ENCODE assay signal across 1 cellular context in genomic region chr10:103917326-103918052, GRCh38.
TF ChIP-seq lines count a peak whose summit lies in the region.

No MANE protein-coding gene starts in this region.

TF ChIP-seq in K562, 482 proteins besides CTCF, POLR2A, EP300 and RAD21 (continued from another document and continues in another):
- TF ChIP-seq, protein P1, sequence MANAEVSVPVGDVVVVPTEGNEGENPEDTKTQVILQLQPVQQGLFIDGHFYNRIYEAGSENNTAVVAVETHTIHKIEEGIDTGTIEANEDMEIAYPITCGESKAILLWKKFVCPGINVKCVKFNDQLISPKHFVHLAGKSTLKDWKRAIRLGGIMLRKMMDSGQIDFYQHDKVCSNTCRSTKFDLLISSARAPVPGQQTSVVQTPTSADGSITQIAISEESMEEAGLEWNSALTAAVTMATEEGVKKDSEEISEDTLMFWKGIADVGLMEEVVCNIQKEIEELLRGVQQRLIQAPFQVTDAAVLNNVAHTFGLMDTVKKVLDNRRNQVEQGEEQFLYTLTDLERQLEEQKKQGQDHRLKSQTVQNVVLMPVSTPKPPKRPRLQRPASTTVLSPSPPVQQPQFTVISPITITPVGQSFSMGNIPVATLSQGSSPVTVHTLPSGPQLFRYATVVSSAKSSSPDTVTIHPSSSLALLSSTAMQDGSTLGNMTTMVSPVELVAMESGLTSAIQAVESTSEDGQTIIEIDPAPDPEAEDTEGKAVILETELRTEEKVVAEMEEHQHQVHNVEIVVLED (CRISPR knock-in tag; IDR thresholded peaks at IDR 0.05), result 0 out of 2 replicates have a peak, but pooled peaks have one; percentile 21
- no peak for TF ChIP-seq PATZ1 (CRISPR knock-in tag; IDR thresholded peaks at IDR 0.05; ENCODE audit: borderline replicate concordance)
- TF ChIP-seq NFE2 (IDR thresholded peaks at IDR 0.05; ENCODE audit: low read depth), result no peak
- TF ChIP-seq SRF (CRISPR knock-in tag; IDR thresholded peaks at IDR 0.05), result no peak
- no peak for TF ChIP-seq ZNF133 (CRISPR knock-in tag; IDR thresholded peaks at IDR 0.05)
- no peak for TF ChIP-seq ATF3 (IDR thresholded peaks at IDR 0.05)
- TF ChIP-seq ATF3 (CRISPR knock-in tag; conservative IDR thresholded peaks at IDR 0.05), result no peak
- TF ChIP-seq NUFIP1 (IDR thresholded peaks at IDR 0.05; ENCODE audit: partially characterized antibody), result no peak
- no peak for TF ChIP-seq MCM2 (IDR thresholded peaks at IDR 0.05; ENCODE audit: low read depth)
- no peak for TF ChIP-seq SMARCA5 (IDR thresholded peaks at IDR 0.05)
- TF ChIP-seq, protein P2, sequence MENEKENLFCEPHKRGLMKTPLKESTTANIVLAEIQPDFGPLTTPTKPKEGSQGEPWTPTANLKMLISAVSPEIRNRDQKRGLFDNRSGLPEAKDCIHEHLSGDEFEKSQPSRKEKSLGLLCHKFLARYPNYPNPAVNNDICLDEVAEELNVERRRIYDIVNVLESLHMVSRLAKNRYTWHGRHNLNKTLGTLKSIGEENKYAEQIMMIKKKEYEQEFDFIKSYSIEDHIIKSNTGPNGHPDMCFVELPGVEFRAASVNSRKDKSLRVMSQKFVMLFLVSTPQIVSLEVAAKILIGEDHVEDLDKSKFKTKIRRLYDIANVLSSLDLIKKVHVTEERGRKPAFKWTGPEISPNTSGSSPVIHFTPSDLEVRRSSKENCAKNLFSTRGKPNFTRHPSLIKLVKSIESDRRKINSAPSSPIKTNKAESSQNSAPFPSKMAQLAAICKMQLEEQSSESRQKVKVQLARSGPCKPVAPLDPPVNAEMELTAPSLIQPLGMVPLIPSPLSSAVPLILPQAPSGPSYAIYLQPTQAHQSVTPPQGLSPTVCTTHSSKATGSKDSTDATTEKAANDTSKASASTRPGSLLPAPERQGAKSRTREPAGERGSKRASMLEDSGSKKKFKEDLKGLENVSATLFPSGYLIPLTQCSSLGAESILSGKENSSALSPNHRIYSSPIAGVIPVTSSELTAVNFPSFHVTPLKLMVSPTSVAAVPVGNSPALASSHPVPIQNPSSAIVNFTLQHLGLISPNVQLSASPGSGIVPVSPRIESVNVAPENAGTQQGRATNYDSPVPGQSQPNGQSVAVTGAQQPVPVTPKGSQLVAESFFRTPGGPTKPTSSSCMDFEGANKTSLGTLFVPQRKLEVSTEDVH (IDR thresholded peaks at IDR 0.05; ENCODE audit: low read depth, partially characterized antibody), result no peak
- peak; percentile 43 for TF ChIP-seq MGA (IDR thresholded peaks at IDR 0.05)
- TF ChIP-seq ETS1 (conservative IDR thresholded peaks at IDR 0.05; ENCODE audit: control insufficient read depth, low read depth, low read length), result no peak
- TF ChIP-seq XRCC3 (IDR thresholded peaks at IDR 0.05), result no peak
- TF ChIP-seq RBM34 (IDR thresholded peaks at IDR 0.05; ENCODE audit: borderline replicate concordance, insufficient read depth, low read length), result no peak
- TF ChIP-seq TOE1 (IDR thresholded peaks at IDR 0.05; ENCODE audit: borderline replicate concordance), result no peak
- no peak for TF ChIP-seq TOE1 (CRISPR knock-in tag; IDR thresholded peaks at IDR 0.05; ENCODE audit: borderline replicate concordance, low read depth)
- peak; percentile 16 for TF ChIP-seq CXXC5 (CRISPR knock-in tag; IDR thresholded peaks at IDR 0.05)
- TF ChIP-seq, protein P3, sequence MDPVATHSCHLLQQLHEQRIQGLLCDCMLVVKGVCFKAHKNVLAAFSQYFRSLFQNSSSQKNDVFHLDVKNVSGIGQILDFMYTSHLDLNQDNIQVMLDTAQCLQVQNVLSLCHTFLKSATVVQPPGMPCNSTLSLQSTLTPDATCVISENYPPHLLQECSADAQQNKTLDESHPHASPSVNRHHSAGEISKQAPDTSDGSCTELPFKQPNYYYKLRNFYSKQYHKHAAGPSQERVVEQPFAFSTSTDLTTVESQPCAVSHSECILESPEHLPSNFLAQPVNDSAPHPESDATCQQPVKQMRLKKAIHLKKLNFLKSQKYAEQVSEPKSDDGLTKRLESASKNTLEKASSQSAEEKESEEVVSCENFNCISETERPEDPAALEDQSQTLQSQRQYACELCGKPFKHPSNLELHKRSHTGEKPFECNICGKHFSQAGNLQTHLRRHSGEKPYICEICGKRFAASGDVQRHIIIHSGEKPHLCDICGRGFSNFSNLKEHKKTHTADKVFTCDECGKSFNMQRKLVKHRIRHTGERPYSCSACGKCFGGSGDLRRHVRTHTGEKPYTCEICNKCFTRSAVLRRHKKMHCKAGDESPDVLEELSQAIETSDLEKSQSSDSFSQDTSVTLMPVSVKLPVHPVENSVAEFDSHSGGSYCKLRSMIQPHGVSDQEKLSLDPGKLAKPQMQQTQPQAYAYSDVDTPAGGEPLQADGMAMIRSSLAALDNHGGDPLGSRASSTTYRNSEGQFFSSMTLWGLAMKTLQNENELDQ (CRISPR knock-in tag; IDR thresholded peaks at IDR 0.05; ENCODE audit: borderline replicate concordance), result no peak
- no peak for TF ChIP-seq MECOM (CRISPR knock-in tag; IDR thresholded peaks at IDR 0.05)
- no peak for TF ChIP-seq ZNF586 (CRISPR knock-in tag; conservative IDR thresholded peaks at IDR 0.05)
- TF ChIP-seq NR1H2 (CRISPR knock-in tag; IDR thresholded peaks at IDR 0.05), result no peak
- TF ChIP-seq KDM4B (IDR thresholded peaks at IDR 0.05; ENCODE audit: borderline replicate concordance in 2 of 2, low read depth in 1 of 2), result no peak
- TF ChIP-seq, protein P4, sequence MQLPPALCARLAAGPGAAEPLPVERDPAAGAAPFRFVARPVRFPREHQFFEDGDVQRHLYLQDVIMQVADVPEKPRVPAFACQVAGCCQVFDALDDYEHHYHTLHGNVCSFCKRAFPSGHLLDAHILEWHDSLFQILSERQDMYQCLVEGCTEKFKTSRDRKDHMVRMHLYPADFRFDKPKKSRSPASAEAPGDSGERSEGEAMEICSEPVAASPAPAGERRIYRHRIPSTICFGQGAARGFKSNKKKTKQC (CRISPR knock-in tag; IDR thresholded peaks at IDR 0.05), result peak; percentile 45; the same call in 1 of the 2 replicates
- TF ChIP-seq ZNF76 (CRISPR knock-in tag; IDR thresholded peaks at IDR 0.05; ENCODE audit: borderline replicate concordance), result no peak
- peak; percentile 40; the same call in 1 of the 2 replicates for TF ChIP-seq TAF7 (tag; IDR thresholded peaks at IDR 0.05)
- TF ChIP-seq CAMTA2 (CRISPR knock-in tag; conservative IDR thresholded peaks at IDR 0.05), result no peak
- TF ChIP-seq SMARCA4 (IDR thresholded peaks at IDR 0.05), result 0 out of 2 replicates have a peak, but pooled peaks have one; percentile 20
- TF ChIP-seq GABPB1 (CRISPR knock-in tag; IDR thresholded peaks at IDR 0.05), result 0 out of 2 replicates have a peak, but pooled peaks have one; percentile 26
